In genomic region chr7:108528183-108528712, GRCh38 we compare ENCODE assay signal across 1 cellular context.
TF ChIP-seq lines count a peak whose summit lies in the region.

No MANE protein-coding gene starts in this region.

TF ChIP-seq in GM23338, 12 proteins besides CTCF, POLR2A, EP300 and RAD21 (continued from another document):
- TF ChIP-seq REST (IDR thresholded peaks at IDR 0.05; ENCODE audit: unreplicated experiment) (no peak), ETS1 (IDR thresholded peaks at IDR 0.05) (no peak)
